In genomic region chr9:35814841-35815543, GRCh38 we compare ENCODE assay signal across 1 cellular context.
TF ChIP-seq lines count a peak whose summit lies in the region.

Gene HINT2 (minus strand): TSS chr9:35815042. CDS start chr9:35814979, 63 bp downstream.

TF ChIP-seq in GM23338, 12 proteins besides CTCF, POLR2A, EP300 and RAD21 (continued from another document):
- TF ChIP-seq REST (IDR thresholded peaks at IDR 0.05; ENCODE audit: unreplicated experiment) (no peak), STAT1 (IDR thresholded peaks at IDR 0.05; ENCODE audit: unreplicated experiment) (no peak)
TF ChIP-seq in GM23338: peak in this region for 3.
